Comparison of ENCODE assay signal across 8 cellular contexts in the genomic region with DNA sequence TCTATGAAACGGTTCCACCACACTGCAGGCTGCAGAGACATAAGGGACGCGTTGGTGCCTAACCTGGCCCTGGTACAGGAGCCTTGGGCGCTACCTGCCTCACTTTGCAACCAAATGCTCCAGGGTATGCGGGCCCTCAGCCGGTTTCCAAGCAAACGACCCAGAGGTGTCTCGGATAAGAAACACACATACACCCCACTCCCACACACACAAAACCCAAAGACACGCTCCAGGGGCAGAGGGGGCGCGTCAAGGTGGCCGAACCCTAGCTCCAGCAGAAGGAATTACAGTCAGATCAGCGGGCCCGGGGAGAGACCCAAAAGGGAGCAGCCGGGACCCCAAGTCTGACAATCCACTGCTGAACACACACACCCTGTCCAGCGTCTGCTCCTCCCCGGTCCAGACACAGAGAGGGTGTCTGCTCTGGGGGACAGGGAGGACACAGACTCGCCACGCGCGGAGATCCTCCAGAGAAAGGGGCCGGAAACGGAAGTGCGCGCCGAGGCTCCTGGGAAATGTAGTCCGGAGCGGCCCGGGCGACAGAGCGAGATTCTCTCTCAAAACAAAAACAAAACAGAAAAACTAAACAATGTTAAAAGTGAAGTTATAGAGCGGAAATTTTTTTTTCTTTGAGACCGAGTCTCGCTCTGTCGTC. TPM values are rescaled to one million over a fixed set of nuclear protein-coding genes. Genes with fewer than 3 reads are reported as not detected.
A peak's percentile ranks its signal among the peaks of the same experiment; 100 is the strongest.
DNase-seq lines count a peak whose midpoint lies in the region; ATAC-seq, FAIRE-seq and TF ChIP-seq lines count a peak whose summit lies in the region.
"Not testable (repeated sequence)": the region's sequence is repeated elsewhere in the genome, so short reads cannot be mapped to it uniquely, and the experiment has no call there.

A gene (minus strand): TSS at position 488 of the 655 bp plus-strand sequence. CDS start 32,702 bp downstream, outside the sequence.

- peaks cover 24% of the 10 kb centered on the region for H3K4me1 Mint-ChIP-seq in activated CD4-positive, alpha-beta T cell treated with anti-CD3 and anti-CD28 coated beads for 36 hours

- ATAC-seq in GM19043 (IDR thresholded peaks at IDR 0.05; ENCODE audit: low read depth, unreplicated experiment) (peak; percentile 93), HG03175 (IDR thresholded peaks at IDR 0.05; ENCODE audit: unreplicated experiment) (peak; percentile 95)
- peak; percentile 94 for ATAC-seq in activated CD4-positive, alpha-beta T cell treated with anti-CD3 and anti-CD28 coated beads for 36 hours

- DNase-seq in AG04449 (ENCODE audit: low read depth, low spot score): not testable (repeated sequence)
- peak; percentile 25 for DNase-seq in NCI-H345 treated with DMSO at 0.1 percent for 48 hours (lab: John Stamatoyannopoulos, UW; ENCODE audit: unreplicated experiment)
- peak; percentile 88 for DNase-seq in activated CD4-positive, alpha-beta T cell treated with anti-CD3 and anti-CD28 coated beads for 36 hours
- peak; percentile 74 for DNase-seq in cerebellum (ENCODE audit: low spot score)
- peak; percentile 93 for DNase-seq in kidney
- DNase-seq in stimulated activated CD4-positive, alpha-beta T cell treated with anti-CD3 and anti-CD28 coated beads, Interleukin-12 subunit alpha, Interleukin-12 subunit beta, amount 100 ng/mL, for 4 hours: peak; percentile 79

- not testable (repeated sequence) for H3K27me3 Mint-ChIP-seq in activated CD4-positive, alpha-beta T cell treated with anti-CD3 and anti-CD28 coated beads for 36 hours

- FAIRE-seq in kidney (lab: Jason Lieb, UNC): not testable (repeated sequence)

- H3K9ac ChIP-seq in kidney (ENCODE audit: low read length in 2 of 2): peak within 1 kb of the TSS in 1 of 2 donors; percentile 81

- POLR2A ChIA-PET in AG04449 (lab: Yijun Ruan, JAX); activated CD4-positive, alpha-beta T cell treated with anti-CD3 and anti-CD28 coated beads for 36 hours (lab: Charles Lee): not testable (repeated sequence)

- not testable (repeated sequence) for H3K9me3 ChIP-seq in kidney (ENCODE audit: control insufficient read depth in 1 of 2, low read length in 2 of 2)

- intact Hi-C loops in activated CD4-positive, alpha-beta T cell treated with anti-CD3 and anti-CD28 coated beads for 36 hours (cut with DNase I, micrococcal nuclease): loop anchor here in 1 of 2 experiments (1.0 to 5.0 kb wide), 2 partner anchors 15 to 122 kb away; a partner anchor contains a TSS
- intact Hi-C loops in kidney (cut with DNase I): not testable (repeated sequence)

- TF ChIP-seq CTCF in AG04449 (IDR thresholded peaks at IDR 0.05; ENCODE audit: insufficient read depth, low read length, missing control alignments); kidney (IDR thresholded peaks at IDR 0.05; ENCODE audit: borderline replicate concordance, extremely low read depth, insufficient read depth): not testable (repeated sequence)

- H3K36me3 Mint-ChIP-seq in activated CD4-positive, alpha-beta T cell treated with anti-CD3 and anti-CD28 coated beads for 36 hours (ENCODE audit: low read depth): peaks cover 13% of the 10 kb centered on the region

- H3K4me1 ChIP-seq in kidney (ENCODE audit: control insufficient read depth in 1 of 2, insufficient read depth in 1 of 2, low read depth in 1 of 2, low read length in 2 of 2): not testable (repeated sequence)

- H3K4me3 ChIP-seq in AG04449 (ENCODE audit: low read depth, low read length) (peak within 1 kb of the TSS; percentile 70), kidney (ENCODE audit: low read length in 2 of 2) (peak within 1 kb of the TSS; percentile 64 to 77)

- CTCF ChIA-PET in AG04449 (lab: Yijun Ruan, JAX); activated CD4-positive, alpha-beta T cell treated with anti-CD3 and anti-CD28 coated beads for 36 hours (lab: Charles Lee): not testable (repeated sequence)

- H3K27ac Mint-ChIP-seq in activated CD4-positive, alpha-beta T cell treated with anti-CD3 and anti-CD28 coated beads for 36 hours: peak within 1 kb of the TSS; percentile 91

- not testable (repeated sequence) for H3K36me3 ChIP-seq in kidney (ENCODE audit: control insufficient read depth in 1 of 2, insufficient read depth in 2 of 2, low read length in 2 of 2)

- H3K4me3 Mint-ChIP-seq in activated CD4-positive, alpha-beta T cell treated with anti-CD3 and anti-CD28 coated beads for 36 hours: peak within 1 kb of the TSS; percentile 92

- not testable (repeated sequence) for H3K9me3 Mint-ChIP-seq in activated CD4-positive, alpha-beta T cell treated with anti-CD3 and anti-CD28 coated beads for 36 hours (ENCODE audit: low read depth)

- peak within 1 kb of the TSS in 1 of 2 donors; percentile 32 for H3K27ac ChIP-seq in kidney (ENCODE audit: low read depth in 2 of 2, low read length in 2 of 2)

RNA-seq across cellular contexts. Expression of the gene that starts here (rescaled TPM):
- total RNA-seq in activated CD4-positive, alpha-beta T cell treated with anti-CD3 and anti-CD28 coated beads for 36 hours: 10 to 100 TPM; 13.5 to 14.1 TPM
- total RNA-seq in cerebellum: 23.3 TPM
- 16.2 TPM for total RNA-seq in kidney
- polyA plus RNA-seq in kidney (ENCODE audit: insufficient read depth, low read depth, low replicate concordance): 14.8 TPM
